20 cellular contexts compared by ENCODE assay signal in the genomic region with DNA sequence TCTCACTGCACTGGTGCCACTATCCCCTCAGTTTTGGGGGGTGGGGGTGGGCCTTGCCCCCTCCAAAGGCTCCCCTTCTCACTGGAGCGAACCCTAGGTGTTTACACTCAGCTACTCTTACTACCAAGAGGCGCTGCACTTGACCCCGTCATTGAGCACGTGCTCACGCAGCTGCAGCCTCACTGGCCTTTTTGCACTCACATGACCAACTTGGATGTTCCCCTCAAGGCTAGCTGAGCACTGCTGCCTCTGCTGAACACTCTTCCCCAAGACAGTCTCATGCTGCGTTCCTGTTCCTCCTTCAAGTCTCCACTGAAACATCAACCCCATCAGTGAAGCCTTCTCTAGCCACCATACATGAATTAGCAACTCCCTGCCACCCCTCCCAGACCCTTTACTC. TPM values are rescaled to one million over a fixed set of nuclear protein-coding genes. Genes with fewer than 3 reads are reported as not detected.
DNase-seq lines count a peak whose midpoint lies in the region; ATAC-seq and TF ChIP-seq lines count a peak whose summit lies in the region.
"Had no signal": no experiment of that assay in that cellular context is flagged by ENCODE, and none has a peak within 500 bp of the region (broad histone marks: within the 10 kb centered on the region; RNA-seq: fewer than 3 reads in every experiment).

No MANE protein-coding gene starts in this region.

- in situ Hi-C loops in IMR-90 (cut with MboI; ENCODE audit: low sequenced_read_pairs) (loop anchor here (25.0 kb wide), 1 partner anchor 273 kb away; the partner anchor contains the start of gene IGF2R), gastrocnemius medialis (cut with MboI; ENCODE audit: low sequenced_read_pairs in 4 of 4) (loop anchor here (10.0 to 25.0 kb wide), 3 partner anchors 56 to 273 kb away; partner anchors contain the start of gene IGF2R (in 1 of the 4))

- H3K4me3 ChIP-seq in IMR-90 (ENCODE audit: insufficient read depth, low read depth, low read length) (no peak overlapping the region), fibroblast of pulmonary artery (replicated peaks; ENCODE audit: low read depth, low read length) (peak overlapping the region; percentile 83), gastrocnemius medialis (peak overlapping the region; percentile 83 to 94 (median 90)), sigmoid colon (peak overlapping the region in 1 of 4 donors; percentile 100)
- H3K4me3 ChIP-seq: smooth muscle cell had no signal

- CTCF ChIA-PET in activated CD4-positive, alpha-beta T cell treated with anti-CD3 and anti-CD28 coated beads for 36 hours (lab: Charles Lee): interaction anchor here (0.6 to 5.0 kb wide), 3 partner anchors 25 to 43 kb away, joined by 3 to 23 read pairs (median 9); partner anchors contain the start of gene WTAP
- CTCF ChIA-PET in IMR-90 (lab: Yijun Ruan, JAX): no interaction called here

- 87% methylated on average over 5 of the region's 6 CpGs; no CpG with 5 or more reads in 1 of the 2 experiments for WGBS in IMR-90 (ENCODE audit: extremely low coverage in 2 of 2, insufficient read length in 1 of 2), 2 experiments
- WGBS in sigmoid colon, 2 donors: 73 to 78% methylated on average over 6 of the region's 6 CpGs

- H3K9me3 Mint-ChIP-seq in activated CD4-positive, alpha-beta T cell treated with anti-CD3 and anti-CD28 coated beads for 36 hours (ENCODE audit: low read depth): no peaks in the 10 kb centered on the region
- H3K9me3 Mint-ChIP-seq: CD8-positive, alpha-beta memory T cell had no signal

- H4K5ac ChIP-seq in IMR-90 (ENCODE audit: low read depth, low read length): no peak overlapping the region; the same call in 1 of the 2 replicates

- TF ChIP-seq CTCF in IMR-90 (conservative IDR thresholded peaks at IDR 0.05; ENCODE audit: low read depth, low read length): no peak
- no peak for TF ChIP-seq CTCF in fibroblast of pulmonary artery (IDR thresholded peaks at IDR 0.05; ENCODE audit: low read length, missing control alignments)
- TF ChIP-seq CTCF in gastrocnemius medialis (IDR thresholded peaks at IDR 0.05 in 4 of 5, conservative IDR thresholded peaks at IDR 0.05 in 1 of 5): no peak
- no peak for TF ChIP-seq CTCF in sigmoid colon (IDR thresholded peaks at IDR 0.05)

- no peak for TF ChIP-seq RAD21 in IMR-90 (IDR thresholded peaks at IDR 0.05; ENCODE audit: low read length)

- no peak overlapping the region for H2BK5ac ChIP-seq in IMR-90 (ENCODE audit: low read depth, low read length, poor library complexity, severe bottlenecking)

- H3K9me3 ChIP-seq in IMR-90 (ENCODE audit: control insufficient read depth, insufficient read depth, low read length) (no peaks in the 10 kb centered on the region), gastrocnemius medialis (no peaks in the 10 kb centered on the region), sigmoid colon (no peaks in the 10 kb centered on the region)

- H3K4ac ChIP-seq in IMR-90 (ENCODE audit: low read depth, low read length): peak overlapping the region; percentile 40; the same call in 1 of the 2 replicates

- no peaks in the 10 kb centered on the region; the same call in none of the 2 replicates for H3K9me1 ChIP-seq in IMR-90 (ENCODE audit: insufficient read depth, low read length)

- no peak for TF ChIP-seq EP300 in sigmoid colon (IDR thresholded peaks at IDR 0.05)

- POLR2A ChIA-PET in activated CD4-positive, alpha-beta T cell treated with anti-CD3 and anti-CD28 coated beads for 36 hours (lab: Charles Lee): interaction anchor here (0.8 to 1.0 kb wide), 2 partner anchors 10 to 38 kb away, joined by 4 read pairs; no protein-coding TSS in a partner anchor
- POLR2A ChIA-PET in IMR-90 (lab: Charles Lee; ENCODE audit: unreplicated experiment): no interaction called here

- intact Hi-C loops in activated CD4-positive, alpha-beta T cell treated with anti-CD3 and anti-CD28 coated beads for 36 hours (cut with DNase I, micrococcal nuclease): loop anchor here in 1 of 2 experiments (10.0 kb wide), 1 partner anchor 836 kb away; no protein-coding TSS in a partner anchor
- intact Hi-C loops in IMR-90 (cut with micrococcal nuclease): no loop called here
- intact Hi-C loops in gastrocnemius medialis (cut with DNase I; ENCODE audit: low total_unique reads): no loop called here
- intact Hi-C loops in sigmoid colon (cut with DNase I): no loop called here

- ATAC-seq in activated CD4-positive, alpha-beta T cell treated with anti-CD3 and anti-CD28 coated beads for 36 hours: no peak
- ATAC-seq in IMR-90 (ENCODE audit: low read depth) (no peak), gastrocnemius medialis (no peak)
- ATAC-seq: HCT116, PC-3 had no signal

- no peaks in the 10 kb centered on the region for H3K27me3 ChIP-seq in IMR-90 (ENCODE audit: control insufficient read depth, insufficient read depth, low read length)
- H3K27me3 ChIP-seq in gastrocnemius medialis: no peaks in the 10 kb centered on the region
- H3K27me3 ChIP-seq in sigmoid colon: no peaks in the 10 kb centered on the region

- no peak for TF ChIP-seq POLR2A in IMR-90 (IDR thresholded peaks at IDR 0.05; ENCODE audit: low read depth, low read length)
- no peak for TF ChIP-seq POLR2A in gastrocnemius medialis (IDR thresholded peaks at IDR 0.05)
- TF ChIP-seq POLR2A in sigmoid colon (IDR thresholded peaks at IDR 0.05): no peak

- 0 out of 2 replicates have a peak overlapping the region, but pooled peaks have one; percentile 2 for H4K91ac ChIP-seq in IMR-90 (ENCODE audit: insufficient read depth, low read depth, low read length)

- H3K27me3 Mint-ChIP-seq in activated CD4-positive, alpha-beta T cell treated with anti-CD3 and anti-CD28 coated beads for 36 hours: no peaks in the 10 kb centered on the region
- H3K27me3 Mint-ChIP-seq: CD8-positive, alpha-beta memory T cell had no signal

- H3K4me1 ChIP-seq in IMR-90 (ENCODE audit: control insufficient read depth, insufficient read depth, low read length) (peaks cover 5% of the 10 kb centered on the region), gastrocnemius medialis (peaks cover 33 to 48% of the 10 kb centered on the region in 2 donors), sigmoid colon (peaks cover 0 to 55% (median 42%) of the 10 kb centered on the region in 4 donors)

- no peak overlapping the region for H2BK20ac ChIP-seq in IMR-90 (ENCODE audit: low read depth, low read length)

- dilution Hi-C loops in IMR-90 (cut with HindIII; ENCODE audit: low sequenced_read_pairs, unreplicated experiment): no loop called here

- peaks cover 41% of the 10 kb centered on the region for H3K4me1 Mint-ChIP-seq in activated CD4-positive, alpha-beta T cell treated with anti-CD3 and anti-CD28 coated beads for 36 hours

- H3K56ac ChIP-seq in IMR-90 (ENCODE audit: extremely low read depth, insufficient read depth, low read length): no peak overlapping the region

- H2BK120ac ChIP-seq in IMR-90 (ENCODE audit: low read depth, low read length): no peak overlapping the region

- peaks cover 18 to 54% of the 10 kb centered on the region in 2 experiments for H3K79me1 ChIP-seq in IMR-90 (ENCODE audit: low read depth in 1 of 2, low read length in 2 of 2)

- H4K8ac ChIP-seq in IMR-90 (ENCODE audit: low read depth in 2 of 2, low read length in 2 of 2): no peak overlapping the region

- BruUV-seq in IMR-90 (replicated peaks; lab: Mats Ljungman, UMichigan): no TSS peak

- peak overlapping the region; percentile 19; the same call in 1 of the 2 replicates for H3K18ac ChIP-seq in IMR-90 (ENCODE audit: low read depth, low read length)

- peak overlapping the region; percentile 3 for H3K27ac Mint-ChIP-seq in activated CD4-positive, alpha-beta T cell treated with anti-CD3 and anti-CD28 coated beads for 36 hours

- no peak overlapping the region for H3K9ac ChIP-seq in IMR-90 (ENCODE audit: low read depth, low read length)
- H3K9ac ChIP-seq: parathyroid adenoma had no signal

- H3K36me3 ChIP-seq in IMR-90 (ENCODE audit: control insufficient read depth, insufficient read depth, low read length): peaks cover 43% of the 10 kb centered on the region
- H3K36me3 ChIP-seq in gastrocnemius medialis: peaks cover 9 to 84% of the 10 kb centered on the region in 2 donors
- H3K36me3 ChIP-seq in sigmoid colon: peaks cover 9 to 64% (median 23%) of the 10 kb centered on the region in 4 donors

- peaks cover 11% of the 10 kb centered on the region for H4K20me1 ChIP-seq in IMR-90 (ENCODE audit: insufficient read depth, low read length)

- H3K4me3 Mint-ChIP-seq in activated CD4-positive, alpha-beta T cell treated with anti-CD3 and anti-CD28 coated beads for 36 hours: no peak overlapping the region

- no peak overlapping the region for H2AK9ac ChIP-seq in IMR-90 (replicated peaks; ENCODE audit: low read depth, low read length, poor library complexity)

- peak overlapping the region; percentile 68; the same call in 1 of the 2 replicates for H3K23ac ChIP-seq in IMR-90 (ENCODE audit: low read depth, low read length)

- H3K27ac ChIP-seq in IMR-90 (ENCODE audit: insufficient read depth, low read length) (peak overlapping the region; percentile 22; the same call in 1 of the 2 replicates), gastrocnemius medialis (peak overlapping the region; percentile 94 to 99 (median 96)), sigmoid colon (peak overlapping the region in 1 of 4 donors; percentile 6)
- H3K27ac ChIP-seq: parathyroid adenoma had no signal

- H2AFZ ChIP-seq in IMR-90 (replicated peaks; ENCODE audit: low read length, poor library complexity): peak overlapping the region; percentile 47
- H2AFZ ChIP-seq: parathyroid adenoma had no signal

- no peak overlapping the region for H3K14ac ChIP-seq in IMR-90 (replicated peaks; ENCODE audit: low read depth, low read length)

- no peak overlapping the region for H2BK15ac ChIP-seq in IMR-90 (ENCODE audit: low read depth, low read length)

- peak overlapping the region; percentile 70 for H3K4me2 ChIP-seq in IMR-90 (ENCODE audit: low read depth, low read length)
- H3K4me2 ChIP-seq: smooth muscle cell had no signal

- H2AK5ac ChIP-seq in IMR-90 (ENCODE audit: low read depth, low read length): no peak overlapping the region

- H3K36me3 Mint-ChIP-seq in activated CD4-positive, alpha-beta T cell treated with anti-CD3 and anti-CD28 coated beads for 36 hours (ENCODE audit: low read depth): peaks cover 55% of the 10 kb centered on the region

- DNase-seq in activated CD4-positive, alpha-beta T cell treated with anti-CD3 and anti-CD28 coated beads for 36 hours: no peak
- DNase-seq in activated CD4-positive, alpha-beta T cell treated with anti-CD3 and anti-CD28 coated beads, Interleukin-2, amount 50 U/mL, for 48 hours: no peak
- no peak for DNase-seq in IMR-90
- DNase-seq in fibroblast of pulmonary artery (ENCODE audit: low read depth): no peak
- peak in 1 of 2 donors; percentile 39 for DNase-seq in gastrocnemius medialis
- no peak for DNase-seq in sigmoid colon
- DNase-seq in AG08396 (ENCODE audit: low spot score): no peak
- DNase-seq in NCI-H1105 treated with DMSO at 0.1 percent for 48 hours (lab: John Stamatoyannopoulos, UW): no peak
- DNase-seq: 8988T; activated T-cell treated with anti-CD3 and anti-CD28 coated beads for 4 hours; CD8-positive, alpha-beta memory T cell; cerebellar nuclear complex; hypothalamus; NCI-H1417; NCI-H774; PC-3; trophoblast cell had no signal

RNA-seq across cellular contexts. Expression of gene SOD2, which starts 4.1 kb away (rescaled TPM):
- total RNA-seq in activated CD4-positive, alpha-beta T cell treated with anti-CD3 and anti-CD28 coated beads for 36 hours: 100 to 1,000 TPM in 1 of 2 experiments, 10 to 100 TPM in 1; 90.6 to 105 TPM
- total RNA-seq in IMR-90 (2012; rRNA removed): 243 TPM in 2 replicates
- polyA plus RNA-seq in IMR-90 (2012; rRNA removed): 102 and 173 TPM in 2 replicates
- 93.7 and 177 TPM in 2 replicates for polyA plus RNA-seq in IMR-90 (2012; cell fraction: cytosol; rRNA removed)
- polyA plus RNA-seq in IMR-90 (2012; cell fraction: nucleus; rRNA removed; ENCODE audit: low replicate concordance): 48.2 and 96.3 TPM in 2 replicates
- total RNA-seq in gastrocnemius medialis: over 10,000 TPM; 10,850 to 22,513 (median 13,452) TPM
- 1,000 to 10,000 TPM in 1 of 4 donors, 100 to 1,000 TPM in 3; 171 to 1,498 (median 369) TPM for total RNA-seq in sigmoid colon
- polyA plus RNA-seq in sigmoid colon: 100 to 1,000 TPM; 221 to 631 (median 247) TPM

RNA-seq across cellular contexts. Expression of gene WTAP, which starts 38.3 kb away (rescaled TPM):
- 10 to 100 TPM; 87.2 to 91.5 TPM for total RNA-seq in activated CD4-positive, alpha-beta T cell treated with anti-CD3 and anti-CD28 coated beads for 36 hours
- total RNA-seq in IMR-90 (2012; rRNA removed) (92.3 and 124 TPM in 2 replicates), gastrocnemius medialis (100 to 1,000 TPM; 147 to 238 (median 193) TPM), sigmoid colon (10 to 100 TPM; 64.5 to 93.8 (median 75.6) TPM)
- polyA plus RNA-seq in IMR-90 (2012; rRNA removed) (20.1 and 30.2 TPM in 2 replicates), sigmoid colon (10 to 100 TPM; 55.9 to 76.1 (median 65.7) TPM)
- 6.5 and 6.6 TPM in 2 replicates for polyA plus RNA-seq in IMR-90 (2012; cell fraction: cytosol; rRNA removed)
- 3.8 and 25.2 TPM in 2 replicates for polyA plus RNA-seq in IMR-90 (2012; cell fraction: nucleus; rRNA removed; ENCODE audit: low replicate concordance)

Comparison
In these comparisons a context has a peak if more than half of its experiments do, and no peak if none do; other contexts are left out.
1. RNA of gene SOD2, which starts 4.1 kb away (total RNA-seq): 10,850 to 22,513 TPM in gastrocnemius medialis; 171 to 1,498 TPM in sigmoid colon, 243 TPM in IMR-90 and 90.6 to 105 TPM in activated CD4-positive, alpha-beta T cell treated with anti-CD3 and anti-CD28 coated beads for 36 hours; every median in the first group is over 4 times any median in the second.